Comparison of ENCODE assay signal across 16 cellular contexts in the genomic region with DNA sequence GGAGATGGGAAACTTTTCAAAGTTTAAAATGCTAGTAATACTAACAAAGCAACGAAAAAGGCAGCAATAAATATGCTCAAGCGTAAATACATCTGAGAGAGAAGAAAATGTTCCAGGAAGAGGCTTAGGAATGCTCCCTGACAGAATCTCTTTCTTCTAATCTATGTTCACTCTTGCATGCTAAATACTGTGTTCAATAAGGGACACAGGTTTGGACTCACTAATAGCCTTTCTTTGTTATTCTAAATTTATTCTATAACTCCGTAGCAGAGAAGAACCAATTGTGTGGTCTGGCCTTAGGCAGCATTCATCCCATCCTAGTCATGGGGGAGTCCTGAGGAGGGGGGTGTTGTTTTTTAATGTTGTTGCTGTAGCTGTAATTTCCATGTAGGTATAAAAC.
"Had no signal": no experiment of that assay in that cellular context is flagged by ENCODE, and none has a peak within 500 bp of the region (broad histone marks: within the 10 kb centered on the region; RNA-seq: fewer than 3 reads in every experiment).

No MANE protein-coding gene starts in this region.

- H3K36me3 Mint-ChIP-seq: activated naive CD4-positive, alpha-beta T cell treated with anti-CD3 and anti-CD28 coated beads, Interleukin-2, amount 50 U/mL, for 24 hours; memory B cell had no signal

- H3K27me3 ChIP-seq: left lung, neutrophil, thyroid gland had no signal

- H3K4me3 ChIP-seq: left lung, skin epidermis, thyroid gland had no signal

- H3K9me3 Mint-ChIP-seq: activated B cell treated with CpG ODN at 0.5 μM for 24 hours; activated naive CD4-positive, alpha-beta T cell treated with anti-CD3 and anti-CD28 coated beads, Interleukin-2, amount 50 U/mL, for 24 hours; T-helper 1 cell treated with Interleukin-12 subunit alpha and Interleukin-12 subunit beta and Interleukin-4 antibody, amounts not matched to agents 30 μg/mL and 1 μg/mL, for 36 hours had no signal

- H3K27ac Mint-ChIP-seq: activated B cell treated with CpG ODN at 0.5 μM for 24 hours; activated naive CD4-positive, alpha-beta T cell treated with anti-CD3 and anti-CD28 coated beads, Interleukin-2, amount 50 U/mL, for 24 hours; memory B cell; T-helper 1 cell treated with Interleukin-12 subunit alpha and Interleukin-12 subunit beta and Interleukin-4 antibody, amounts not matched to agents 30 μg/mL and 1 μg/mL, for 36 hours had no signal

- H3K27me3 Mint-ChIP-seq: activated B cell treated with CpG ODN at 0.5 μM for 24 hours; activated naive CD4-positive, alpha-beta T cell treated with anti-CD3 and anti-CD28 coated beads, Interleukin-2, amount 50 U/mL, for 24 hours; memory B cell had no signal

- H3K4me1 Mint-ChIP-seq: activated B cell treated with CpG ODN at 0.5 μM for 24 hours; activated naive CD4-positive, alpha-beta T cell treated with anti-CD3 and anti-CD28 coated beads, Interleukin-2, amount 50 U/mL, for 24 hours; memory B cell had no signal

- H3K9me3 ChIP-seq: left lung, neutrophil, SK-N-SH, thyroid gland had no signal

- ATAC-seq: esophagus mucosa, left lung had no signal

- DNase-seq: activated B cell treated with CpG ODN at 0.5 μM for 24 hours; activated CD4-positive, alpha-beta T cell treated with anti-CD3 and anti-CD28 coated beads, Interleukin-2, amount 50 U/mL, for 1 hour; activated T-cell treated with anti-CD3 and anti-CD28 coated beads, Interleukin-2, amount 50 U/mL, for 1 hour; amygdala; cerebellar nuclear complex; head of caudate nucleus; left lung; SK-N-SH; stimulated activated CD4-positive, alpha-beta T cell treated with anti-CD3 and anti-CD28 coated beads, Interleukin-4, amount 100 ng/mL, for 4 hours; thyroid gland had no signal

- H3K4me1 ChIP-seq: left lung, thyroid gland had no signal

- H3K4me3 Mint-ChIP-seq: activated B cell treated with CpG ODN at 0.5 μM for 24 hours; activated naive CD4-positive, alpha-beta T cell treated with anti-CD3 and anti-CD28 coated beads, Interleukin-2, amount 50 U/mL, for 24 hours; memory B cell; T-helper 1 cell treated with Interleukin-12 subunit alpha and Interleukin-12 subunit beta and Interleukin-4 antibody, amounts not matched to agents 30 μg/mL and 1 μg/mL, for 36 hours had no signal

- H3K27ac ChIP-seq: left lung, neutrophil, skin epidermis, thyroid gland had no signal

- H3K36me3 ChIP-seq: left lung, neutrophil, thyroid gland had no signal
